11 cellular contexts compared by ENCODE assay signal in genomic region chr1:22037520-22037919, GRCh38. TPM values are rescaled to one million over a fixed set of nuclear protein-coding genes. Genes with fewer than 3 reads are reported as not detected.
DNase-seq lines count a peak whose midpoint lies in the region; ATAC-seq and TF ChIP-seq lines count a peak whose summit lies in the region.
"Had no signal": no experiment of that assay in that cellular context is flagged by ENCODE, and none has a peak within 500 bp of the region (broad histone marks: within the 10 kb centered on the region; RNA-seq: fewer than 3 reads in every experiment).

No MANE protein-coding gene starts in this region.

- no peak overlapping the region for H3K4me3 Mint-ChIP-seq in activated naive CD4-positive, alpha-beta T cell treated with anti-CD3 and anti-CD28 coated beads, Interleukin-2, amount 10 ng/mL, durations not matched to agents 7 days and 5 days
- H3K4me3 Mint-ChIP-seq in activated B cell treated with CpG ODN at 0.5 μM for 24 hours, result no peak overlapping the region
- peak overlapping the region in 5 of 8 donors; percentile 6 to 73 (median 51) for H3K4me3 Mint-ChIP-seq in naive B cell

- H3K27me3 Mint-ChIP-seq in activated naive CD4-positive, alpha-beta T cell treated with anti-CD3 and anti-CD28 coated beads, Interleukin-2, amount 10 ng/mL, durations not matched to agents 7 days and 5 days, result no peaks in the 10 kb centered on the region
- H3K27me3 Mint-ChIP-seq in activated B cell treated with CpG ODN at 0.5 μM for 24 hours (no peaks in the 10 kb centered on the region), naive B cell (no peaks in the 10 kb centered on the region)

- peaks cover 56% of the 10 kb centered on the region for H3K4me1 Mint-ChIP-seq in activated naive CD4-positive, alpha-beta T cell treated with anti-CD3 and anti-CD28 coated beads, Interleukin-2, amount 10 ng/mL, durations not matched to agents 7 days and 5 days
- H3K4me1 Mint-ChIP-seq in activated B cell treated with CpG ODN at 0.5 μM for 24 hours, result peaks cover 45% of the 10 kb centered on the region
- H3K4me1 Mint-ChIP-seq in naive B cell, result peaks cover 20 to 49% (median 26%) of the 10 kb centered on the region in 3 donors

- peaks cover 7% of the 10 kb centered on the region for H3K36me3 Mint-ChIP-seq in activated naive CD4-positive, alpha-beta T cell treated with anti-CD3 and anti-CD28 coated beads, Interleukin-2, amount 10 ng/mL, durations not matched to agents 7 days and 5 days
- H3K36me3 Mint-ChIP-seq in activated B cell treated with CpG ODN at 0.5 μM for 24 hours (ENCODE audit: low read depth) (no peaks in the 10 kb centered on the region), naive B cell (no peaks in the 10 kb centered on the region)

- TF ChIP-seq CTCF in activated B cell treated with CpG ODN at 0.5 μM for 24 hours (IDR thresholded peaks at IDR 0.05), result no peak

- ATAC-seq in activated B cell treated with CpG ODN at 0.5 μM for 24 hours (ENCODE audit: low read depth) (no peak), naive B cell (ENCODE audit: low read depth in 2 of 2) (no peak), GM21576 (IDR thresholded peaks at IDR 0.05; ENCODE audit: unreplicated experiment) (no peak), GM18520 (IDR thresholded peaks at IDR 0.05; ENCODE audit: unreplicated experiment) (no peak), HG03095 (IDR thresholded peaks at IDR 0.05; ENCODE audit: unreplicated experiment) (no peak)
- ATAC-seq: esophagus mucosa had no signal

- no peaks in the 10 kb centered on the region for H3K9me3 Mint-ChIP-seq in activated naive CD4-positive, alpha-beta T cell treated with anti-CD3 and anti-CD28 coated beads, Interleukin-2, amount 10 ng/mL, durations not matched to agents 7 days and 5 days
- no peaks in the 10 kb centered on the region for H3K9me3 Mint-ChIP-seq in activated B cell treated with CpG ODN at 0.5 μM for 24 hours
- H3K9me3 Mint-ChIP-seq in naive B cell, result peaks cover 0 to under 1% (median 0%) of the 10 kb centered on the region in 7 donors

- POLR2A ChIA-PET in activated B cell treated with CpG ODN at 0.5 μM for 24 hours (lab: Charles Lee), result interaction anchor here (9.6 to 22.8 kb wide), 2 partner anchors 10 to 15 kb away, joined by 158 to 659 read pairs; partner anchors contain the start of gene CDC42

- intact Hi-C loops in activated B cell treated with CpG ODN at 0.5 μM for 24 hours (cut with micrococcal nuclease), result no loop called here

- DNase-seq in activated naive CD4-positive, alpha-beta T cell treated with anti-CD3 and anti-CD28 coated beads, Interleukin-2, amount 10 ng/mL, durations not matched to agents 7 days and 5 days, result no peak
- DNase-seq in activated naive CD4-positive, alpha-beta T cell (lab: John Stamatoyannopoulos, UW), result no peak
- DNase-seq in activated B cell treated with CpG ODN at 0.5 μM for 24 hours (no peak), naive B cell (no peak), NCI-H1694 (lab: John Stamatoyannopoulos, UW) (no peak)
- DNase-seq: small intestine had no signal

- peak overlapping the region; percentile 100 for H3K27ac Mint-ChIP-seq in activated naive CD4-positive, alpha-beta T cell treated with anti-CD3 and anti-CD28 coated beads, Interleukin-2, amount 10 ng/mL, durations not matched to agents 7 days and 5 days
- peak overlapping the region; percentile 89 for H3K27ac Mint-ChIP-seq in activated B cell treated with CpG ODN at 0.5 μM for 24 hours
- H3K27ac Mint-ChIP-seq in naive B cell, result peak overlapping the region in 2 of 6 donors; percentile 24 to 95

- CTCF ChIA-PET in activated naive CD4-positive, alpha-beta T cell treated with anti-CD3 and anti-CD28 coated beads, Interleukin-2, amount 10 ng/mL, durations not matched to agents 7 days and 5 days (lab: Charles Lee), result interaction anchor here (0.9 to 1.5 kb wide), 3 partner anchors 12 to 15 kb away, joined by 3 to 4 read pairs (median 3); no protein-coding TSS in a partner anchor
- CTCF ChIA-PET in activated B cell treated with CpG ODN at 0.5 μM for 24 hours (lab: Charles Lee), result interaction anchor here (2.1 kb wide), 1 partner anchor 12 kb away, joined by 5 read pairs; no protein-coding TSS in a partner anchor

RNA-seq across cellular contexts. Expression of gene CDC42, which starts 15.0 kb away (rescaled TPM):
- 310 and 324 TPM in 2 replicates for total RNA-seq in activated B cell treated with CpG ODN at 0.5 μM for 24 hours
- polyA plus RNA-seq in naive B cell (ENCODE audit: low read depth in 6 of 6), result 100 to 1,000 TPM; 165 to 491 (median 378) TPM

RNA-seq across cellular contexts. Expression of gene CELA3A, which starts 36.1 kb away (rescaled TPM):
- not detected in 2 replicates for total RNA-seq in activated B cell treated with CpG ODN at 0.5 μM for 24 hours
- polyA plus RNA-seq in naive B cell (ENCODE audit: low read depth in 6 of 6), result not detected
- total RNA-seq: astrocyte, esophagus mucosa had no signal

Comparison
In these comparisons a context has a peak if more than half of its experiments do, and no peak if none do; other contexts are left out.
1. H3K4me3 Mint-ChIP-seq: peak in naive B cell (5 of 8); none in activated naive CD4-positive, alpha-beta T cell treated with anti-CD3 and anti-CD28 coated beads, Interleukin-2, amount 10 ng/mL, durations not matched to agents 7 days and 5 days (single experiment) and activated B cell treated with CpG ODN at 0.5 μM for 24 hours (single experiment).